Comparison of ENCODE assay signal across 12 cellular contexts in genomic region chr5:96572864-96573512, GRCh38.
DNase-seq lines count a peak whose midpoint lies in the region; ATAC-seq and TF ChIP-seq lines count a peak whose summit lies in the region.
"Had no signal": no experiment of that assay in that cellular context is flagged by ENCODE, and none has a peak within 500 bp of the region (broad histone marks: within the 10 kb centered on the region; RNA-seq: fewer than 3 reads in every experiment).

No MANE protein-coding gene starts in this region.

- TF ChIP-seq CTCF in AG09319 (IDR thresholded peaks at IDR 0.05; ENCODE audit: low read depth, low read length) (no peak), coronary artery (IDR thresholded peaks at IDR 0.05) (no peak)

- peak; percentile 60 for DNase-seq in AG09319 (ENCODE audit: extremely low read depth, low read depth)
- DNase-seq in HS-5 (ENCODE audit: low read depth) = peak; percentile 90
- DNase-seq in adipocyte (ENCODE audit: low read depth) = peak; percentile 53
- DNase-seq in glomerular visceral epithelial cell (ENCODE audit: extremely low spot score) = peak; percentile 88
- DNase-seq in coronary artery (ENCODE audit: low spot score) = no peak
- no peak for DNase-seq in NCI-H524 treated with DMSO at 0.1 percent for 48 hours (lab: John Stamatoyannopoulos, UW)
- DNase-seq: Calu3, H7, NCI-H1436, right cardiac atrium had no signal

- no peaks in the 10 kb centered on the region for H3K36me3 ChIP-seq in adipocyte (ENCODE audit: control insufficient read depth, insufficient read depth, low read length, severe bottlenecking)

- no peaks in the 10 kb centered on the region for H3K4me1 ChIP-seq in adipocyte (ENCODE audit: control insufficient read depth, insufficient read depth, low read length)

- ATAC-seq in GM19395 (IDR thresholded peaks at IDR 0.05; ENCODE audit: unreplicated experiment) = no peak
- ATAC-seq in HG02938 (IDR thresholded peaks at IDR 0.05; ENCODE audit: unreplicated experiment) = no peak
- ATAC-seq: right cardiac atrium had no signal

- no peaks in the 10 kb centered on the region for H3K27me3 ChIP-seq in adipocyte (replicated peaks; ENCODE audit: control insufficient read depth, insufficient read depth, low read length)

- no peaks in the 10 kb centered on the region for H3K9me3 ChIP-seq in adipocyte (ENCODE audit: control insufficient read depth, low read length)

- no peak overlapping the region for H3K9ac ChIP-seq in adipocyte (ENCODE audit: low read length)

- no peak overlapping the region for H3K27ac ChIP-seq in coronary artery

- no peak overlapping the region for H3K4me3 ChIP-seq in adipocyte (ENCODE audit: low read length)
- no peak overlapping the region for H3K4me3 ChIP-seq in coronary artery

Comparison
In these comparisons a context has a peak if more than half of its experiments do, and no peak if none do; other contexts are left out.
1. DNase-seq: peak in AG09319 (single experiment), HS-5 (single experiment), adipocyte (single experiment) and glomerular visceral epithelial cell (single experiment); none in coronary artery (single experiment) and NCI-H524 treated with DMSO at 0.1 percent for 48 hours (single experiment).